10 cellular contexts compared by ENCODE assay signal in genomic region chr7:142833174-142834027, GRCh38. TPM values are rescaled to one million over a fixed set of nuclear protein-coding genes. Genes with fewer than 3 reads are reported as not detected.
A peak's percentile ranks its signal among the peaks of the same experiment; 100 is the strongest.
DNase-seq lines count a peak whose midpoint lies in the region; ATAC-seq lines count a peak whose summit lies in the region.
"Had no signal": no experiment of that assay in that cellular context is flagged by ENCODE, and none has a peak within 500 bp of the region (broad histone marks: within the 10 kb centered on the region; RNA-seq: fewer than 3 reads in every experiment).

No MANE protein-coding gene starts in this region.

- peak; percentile 27 for DNase-seq in M059J (ENCODE audit: low read depth)
- DNase-seq in iPS-NIHi7 (ENCODE audit: extremely low spot score): peak; percentile 38
- DNase-seq in CD1c-positive myeloid dendritic cell (ENCODE audit: extremely low spot score): no peak
- no peak for DNase-seq in NCI-H187 (lab: John Stamatoyannopoulos, UW)
- DNase-seq in activated T-helper 1 cell treated with anti-CD3 and anti-CD28 coated beads, Interleukin-12 subunit alpha, Interleukin-12 subunit beta, Interleukin-2, Interleukin-4 antibody, amounts not matched to agents 30 ng/mL and 10 ng/mL and 1 ng/mL, durations not matched to agents 14 hours and 24 hours and 36 hours (ENCODE audit: low spot score): no peak
- DNase-seq in stimulated activated CD4-positive, alpha-beta T cell treated with anti-CD3 and anti-CD28 coated beads, Interleukin-2, amount 100 ng/mL, for 48 hours: no peak
- DNase-seq: ovary had no signal

- peaks cover 2% of the 10 kb centered on the region for H3K27me3 Mint-ChIP-seq in activated T-helper 1 cell treated with anti-CD3 and anti-CD28 coated beads, Interleukin-12 subunit alpha, Interleukin-12 subunit beta, Interleukin-2, Interleukin-4 antibody, amounts not matched to agents 30 ng/mL and 10 ng/mL and 1 ng/mL, durations not matched to agents 14 hours and 24 hours and 36 hours (ENCODE audit: insufficient read depth)

- H3K4me1 Mint-ChIP-seq in activated T-helper 1 cell treated with anti-CD3 and anti-CD28 coated beads, Interleukin-12 subunit alpha, Interleukin-12 subunit beta, Interleukin-2, Interleukin-4 antibody, amounts not matched to agents 30 ng/mL and 10 ng/mL and 1 ng/mL, durations not matched to agents 14 hours and 24 hours and 36 hours (ENCODE audit: low read depth): peaks cover 21% of the 10 kb centered on the region

- intact Hi-C loops in activated T-helper 1 cell treated with anti-CD3 and anti-CD28 coated beads, Interleukin-12 subunit alpha, Interleukin-12 subunit beta, Interleukin-2, Interleukin-4 antibody, amounts not matched to agents 30 ng/mL and 10 ng/mL and 1 ng/mL, durations not matched to agents 14 hours and 24 hours and 36 hours (cut with micrococcal nuclease): no loop called here

- peak; percentile 79 for ATAC-seq in GM19043 (IDR thresholded peaks at IDR 0.05; ENCODE audit: low read depth, unreplicated experiment)
- peak; percentile 69 for ATAC-seq in HG02798 (IDR thresholded peaks at IDR 0.05; ENCODE audit: poor library complexity, unreplicated experiment)

- H3K36me3 Mint-ChIP-seq in activated T-helper 1 cell treated with anti-CD3 and anti-CD28 coated beads, Interleukin-12 subunit alpha, Interleukin-12 subunit beta, Interleukin-2, Interleukin-4 antibody, amounts not matched to agents 30 ng/mL and 10 ng/mL and 1 ng/mL, durations not matched to agents 14 hours and 24 hours and 36 hours (ENCODE audit: low read depth): no peaks in the 10 kb centered on the region

- H3K4me3 Mint-ChIP-seq in activated T-helper 1 cell treated with anti-CD3 and anti-CD28 coated beads, Interleukin-12 subunit alpha, Interleukin-12 subunit beta, Interleukin-2, Interleukin-4 antibody, amounts not matched to agents 30 ng/mL and 10 ng/mL and 1 ng/mL, durations not matched to agents 14 hours and 24 hours and 36 hours: no peak overlapping the region

- no peak overlapping the region for H3K27ac Mint-ChIP-seq in activated T-helper 1 cell treated with anti-CD3 and anti-CD28 coated beads, Interleukin-12 subunit alpha, Interleukin-12 subunit beta, Interleukin-2, Interleukin-4 antibody, amounts not matched to agents 30 ng/mL and 10 ng/mL and 1 ng/mL, durations not matched to agents 14 hours and 24 hours and 36 hours

- no peaks in the 10 kb centered on the region for H3K9me3 Mint-ChIP-seq in activated T-helper 1 cell treated with anti-CD3 and anti-CD28 coated beads, Interleukin-12 subunit alpha, Interleukin-12 subunit beta, Interleukin-2, Interleukin-4 antibody, amounts not matched to agents 30 ng/mL and 10 ng/mL and 1 ng/mL, durations not matched to agents 14 hours and 24 hours and 36 hours

RNA-seq across cellular contexts. Expression of gene EPHB6, which starts 21.5 kb away (rescaled TPM):
- 0.02 TPM in 1 of 2 replicates, not detected in the other for total RNA-seq in M059J (2014; rRNA removed; shearing (Covaris generic))
- total RNA-seq in activated T-helper 1 cell treated with anti-CD3 and anti-CD28 coated beads, Interleukin-12 subunit alpha, Interleukin-12 subunit beta, Interleukin-2, Interleukin-4 antibody, amounts not matched to agents 30 ng/mL and 10 ng/mL and 1 ng/mL, durations not matched to agents 14 hours and 24 hours and 36 hours: 5.6 and 6.0 TPM in 2 replicates

RNA-seq across cellular contexts. Expression of gene TRPV6, which starts 52.1 kb away (rescaled TPM):
- total RNA-seq in M059J (2014; rRNA removed; shearing (Covaris generic)): not detected in 2 replicates
- not detected in 2 replicates for total RNA-seq in activated T-helper 1 cell treated with anti-CD3 and anti-CD28 coated beads, Interleukin-12 subunit alpha, Interleukin-12 subunit beta, Interleukin-2, Interleukin-4 antibody, amounts not matched to agents 30 ng/mL and 10 ng/mL and 1 ng/mL, durations not matched to agents 14 hours and 24 hours and 36 hours
- total RNA-seq: cardiac septum had no signal

Comparison
In these comparisons a context has a peak if more than half of its experiments do, and no peak if none do; other contexts are left out.
1. DNase-seq: peak in M059J (single experiment) and iPS-NIHi7 (single experiment); none in CD1c-positive myeloid dendritic cell (single experiment), NCI-H187 (0 of 2), activated T-helper 1 cell treated with anti-CD3 and anti-CD28 coated beads, Interleukin-12 subunit alpha, Interleukin-12 subunit beta, Interleukin-2, Interleukin-4 antibody, amounts not matched to agents 30 ng/mL and 10 ng/mL and 1 ng/mL, durations not matched to agents 14 hours and 24 hours and 36 hours (single experiment) and stimulated activated CD4-positive, alpha-beta T cell treated with anti-CD3 and anti-CD28 coated beads, Interleukin-2, amount 100 ng/mL, for 48 hours (0 of 2).